In the genomic region with DNA sequence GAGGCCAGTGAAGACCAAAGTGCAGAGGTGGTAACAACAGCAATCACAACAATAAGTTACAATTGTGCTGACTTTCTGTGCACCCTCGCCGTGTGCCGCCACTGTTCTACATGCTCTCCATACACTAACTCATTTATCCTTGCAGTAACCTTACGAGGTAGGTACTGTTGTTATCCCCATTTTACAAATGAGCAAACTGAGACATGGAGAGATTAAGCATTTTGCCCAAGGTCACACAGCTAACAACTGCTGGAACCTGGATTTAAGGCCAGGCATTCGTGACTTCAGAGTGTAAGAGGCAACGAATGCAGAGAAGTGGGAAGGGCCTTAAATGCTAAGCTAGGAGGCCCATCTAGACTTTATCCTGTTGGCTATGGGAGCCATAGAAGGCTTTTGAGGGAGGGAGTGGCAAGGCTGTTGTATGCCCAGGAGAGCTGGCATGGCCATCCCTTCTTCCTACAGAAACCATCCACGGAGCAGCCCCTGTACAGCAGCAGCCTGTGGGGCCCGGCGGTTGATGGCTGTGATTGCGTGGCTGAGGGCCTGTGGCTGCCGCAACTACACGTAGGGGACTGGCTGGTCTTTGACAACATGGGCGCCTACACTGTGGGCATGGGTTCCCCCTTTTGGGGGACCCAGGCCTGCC, we compare ENCODE assay signal across 20 cellular contexts. TPM values are rescaled to one million over a fixed set of nuclear protein-coding genes. Genes with fewer than 3 reads are reported as not detected.
DNase-seq lines count a peak whose midpoint lies in the region; ATAC-seq and TF ChIP-seq lines count a peak whose summit lies in the region.
"Had no signal": no experiment of that assay in that cellular context is flagged by ENCODE, and none has a peak within 500 bp of the region (broad histone marks: within the 10 kb centered on the region; RNA-seq: fewer than 3 reads in every experiment).

No MANE protein-coding gene starts in this region.

- no peak overlapping the region for H3K56ac ChIP-seq in IMR-90 (ENCODE audit: extremely low read depth, insufficient read depth, low read length)

- H3K27ac ChIP-seq in IMR-90 (ENCODE audit: insufficient read depth, low read length) (no peak overlapping the region), mesenchymal stem cell (ENCODE audit: low read length, poor library complexity, severe bottlenecking) (no peak overlapping the region)
- H3K27ac ChIP-seq: BLaER1 had no signal

- H2BK20ac ChIP-seq in IMR-90 (ENCODE audit: low read depth, low read length), result 0 out of 2 replicates have a peak overlapping the region, but pooled peaks have one; percentile 25

- no peaks in the 10 kb centered on the region for H3K27me3 Mint-ChIP-seq in activated CD8-positive, alpha-beta memory T cell treated with anti-CD3 and anti-CD28 coated beads, Interleukin-2, amount 10 ng/mL, durations not matched to agents 7 days and 5 days

- DNase-seq in activated CD8-positive, alpha-beta memory T cell treated with anti-CD3 and anti-CD28 coated beads, Interleukin-2, amount 10 ng/mL, durations not matched to agents 7 days and 5 days, result peak; percentile 22
- DNase-seq in activated CD8-positive, alpha-beta memory T cell treated with anti-CD3 and anti-CD28 coated beads, Interleukin-2, amount 50 U/mL, for 4 hours, result no peak
- DNase-seq in IMR-90, result no peak
- no peak for DNase-seq in mesenchymal stem cell
- peak; percentile 29 for DNase-seq in ureter (ENCODE audit: low spot score)
- DNase-seq: CD4-positive, CD25-positive, alpha-beta regulatory T cell; HCEC 1CT; KG1; MM.1S; NCI-H2029; NCI-H446 treated with DMSO at 0.1 percent for 48 hours; NCI-H526; NCI-H82; NK-92 treated with Interleukin-12 subunit alpha and Interleukin-12 subunit beta, amount 100 ng/mL, for 24 hours; PC-3; SK-N-SH had no signal

- H3K36me3 ChIP-seq in IMR-90 (ENCODE audit: control insufficient read depth, insufficient read depth, low read length) (no peaks in the 10 kb centered on the region), mesenchymal stem cell (ENCODE audit: control insufficient read depth in 1 of 2, insufficient read depth in 2 of 2, low read depth in 1 of 2, low read length in 2 of 2) (peaks cover 0 to 11% of the 10 kb centered on the region in 2 experiments)
- H3K36me3 ChIP-seq: BLaER1 had no signal

- peaks cover 3% of the 10 kb centered on the region; the same call in 1 of the 2 replicates for H3K4me1 ChIP-seq in IMR-90 (ENCODE audit: control insufficient read depth, insufficient read depth, low read length)
- peaks cover 8% of the 10 kb centered on the region for H3K4me1 ChIP-seq in mesenchymal stem cell (ENCODE audit: control insufficient read depth, insufficient read depth, low read depth, low read length)
- H3K4me1 ChIP-seq: BLaER1 had no signal

- no peak for TF ChIP-seq CTCF in IMR-90 (conservative IDR thresholded peaks at IDR 0.05; ENCODE audit: low read depth, low read length)

- dilution Hi-C loops in IMR-90 (cut with HindIII; ENCODE audit: low sequenced_read_pairs, unreplicated experiment), result no loop called here

- H3K9me3 Mint-ChIP-seq in activated CD8-positive, alpha-beta memory T cell treated with anti-CD3 and anti-CD28 coated beads, Interleukin-2, amount 10 ng/mL, durations not matched to agents 7 days and 5 days (ENCODE audit: low read depth), result no peaks in the 10 kb centered on the region
- H3K9me3 Mint-ChIP-seq: CD4-positive, CD25-positive, alpha-beta regulatory T cell; GM23338 had no signal

- H3K9me3 ChIP-seq in IMR-90 (ENCODE audit: control insufficient read depth, insufficient read depth, low read length) (no peaks in the 10 kb centered on the region), mesenchymal stem cell (ENCODE audit: control insufficient read depth, low read length) (no peaks in the 10 kb centered on the region)
- H3K9me3 ChIP-seq: BLaER1, SK-N-SH had no signal

- BruUV-seq in IMR-90 (replicated peaks; lab: Mats Ljungman, UMichigan), result no TSS peak

- H2AK5ac ChIP-seq in IMR-90 (ENCODE audit: low read depth, low read length) (no peak overlapping the region), mesenchymal stem cell (ENCODE audit: low read length, severe bottlenecking) (no peak overlapping the region)

- in situ Hi-C loops in IMR-90 (cut with MboI; ENCODE audit: low sequenced_read_pairs), result no loop called here

- no peak for TF ChIP-seq RAD21 in IMR-90 (IDR thresholded peaks at IDR 0.05; ENCODE audit: low read length)

- H2AFZ ChIP-seq in IMR-90 (replicated peaks; ENCODE audit: low read length, poor library complexity), result no peak overlapping the region
- no peak overlapping the region for H2AFZ ChIP-seq in mesenchymal stem cell (ENCODE audit: low read depth, low read length)
- H2AFZ ChIP-seq: GM23338 had no signal

- POLR2A ChIA-PET in IMR-90 (lab: Charles Lee; ENCODE audit: unreplicated experiment), result no interaction called here

- ATAC-seq in activated CD8-positive, alpha-beta memory T cell treated with anti-CD3 and anti-CD28 coated beads, Interleukin-2, amount 10 ng/mL, durations not matched to agents 7 days and 5 days, result no peak
- ATAC-seq in IMR-90 (ENCODE audit: low read depth) (no peak), GM19395 (IDR thresholded peaks at IDR 0.05; ENCODE audit: unreplicated experiment) (no peak), HG03432 (IDR thresholded peaks at IDR 0.05; ENCODE audit: unreplicated experiment) (no peak)
- ATAC-seq: GM23338, PC-3 had no signal

- no peaks in the 10 kb centered on the region for H3K36me3 Mint-ChIP-seq in activated CD8-positive, alpha-beta memory T cell treated with anti-CD3 and anti-CD28 coated beads, Interleukin-2, amount 10 ng/mL, durations not matched to agents 7 days and 5 days

- H2BK120ac ChIP-seq in IMR-90 (ENCODE audit: low read depth, low read length), result no peak overlapping the region
- no peak overlapping the region for H2BK120ac ChIP-seq in mesenchymal stem cell (ENCODE audit: low read depth, low read length)

- no peak overlapping the region for H3K4me3 ChIP-seq in IMR-90 (ENCODE audit: insufficient read depth, low read depth, low read length)
- no peak overlapping the region for H3K4me3 ChIP-seq in mesenchymal stem cell (ENCODE audit: insufficient read depth in 1 of 2, low read depth in 1 of 2, low read length in 2 of 2)
- H3K4me3 ChIP-seq: BLaER1, GM23338 had no signal

- WGBS in IMR-90 (ENCODE audit: extremely low coverage in 2 of 2, insufficient read length in 1 of 2), 2 experiments, result 85% methylated on average over 7 of the region's 13 CpGs; no CpG with 5 or more reads in 1 of the 2 experiments
- WGBS in mesenchymal stem cell, result 93% methylated on average over 13 of the region's 13 CpGs

- no peak overlapping the region for H3K27ac Mint-ChIP-seq in activated CD8-positive, alpha-beta memory T cell treated with anti-CD3 and anti-CD28 coated beads, Interleukin-2, amount 10 ng/mL, durations not matched to agents 7 days and 5 days
- H3K27ac Mint-ChIP-seq: CD4-positive, CD25-positive, alpha-beta regulatory T cell; GM23338 had no signal

- no peak overlapping the region for H4K5ac ChIP-seq in IMR-90 (ENCODE audit: low read depth, low read length)

- H4K8ac ChIP-seq in IMR-90 (ENCODE audit: low read depth in 2 of 2, low read length in 2 of 2) (0 out of 4 replicates have a peak overlapping the region, but pooled peaks of 1 of the 2 experiments have one; percentile 5), mesenchymal stem cell (ENCODE audit: low read length) (no peak overlapping the region)

- no peak overlapping the region for H3K18ac ChIP-seq in IMR-90 (ENCODE audit: low read depth, low read length)
- no peak overlapping the region for H3K18ac ChIP-seq in mesenchymal stem cell (ENCODE audit: low read depth in 1 of 2, low read length in 2 of 2)

- no peaks in the 10 kb centered on the region; the same call in 1 of the 2 replicates for H3K9me1 ChIP-seq in IMR-90 (ENCODE audit: insufficient read depth, low read length)

- H4K91ac ChIP-seq in IMR-90 (ENCODE audit: insufficient read depth, low read depth, low read length) (no peak overlapping the region), mesenchymal stem cell (ENCODE audit: low read length) (peak overlapping the region; percentile 6)

- no peak overlapping the region for H3K9ac ChIP-seq in IMR-90 (ENCODE audit: low read depth, low read length)
- H3K9ac ChIP-seq in mesenchymal stem cell (ENCODE audit: low read length), result no peak overlapping the region
- H3K9ac ChIP-seq: BLaER1, SK-N-SH had no signal

- intact Hi-C loops in IMR-90 (cut with micrococcal nuclease), result no loop called here

- CTCF ChIA-PET in activated CD8-positive, alpha-beta memory T cell treated with anti-CD3 and anti-CD28 coated beads, Interleukin-2, amount 10 ng/mL, durations not matched to agents 7 days and 5 days (lab: Charles Lee), result interaction anchor here (2.6 to 5.7 kb wide), 2 partner anchors 9 to 179 kb away, joined by 12 to 38 read pairs; no protein-coding TSS in a partner anchor
- CTCF ChIA-PET in IMR-90 (lab: Yijun Ruan, JAX), result no interaction called here

- H3K4me3 Mint-ChIP-seq in activated CD8-positive, alpha-beta memory T cell treated with anti-CD3 and anti-CD28 coated beads, Interleukin-2, amount 10 ng/mL, durations not matched to agents 7 days and 5 days, result no peak overlapping the region
- H3K4me3 Mint-ChIP-seq: CD4-positive, CD25-positive, alpha-beta regulatory T cell; GM23338 had no signal

- H2AK9ac ChIP-seq in IMR-90 (replicated peaks; ENCODE audit: low read depth, low read length, poor library complexity), result no peak overlapping the region

- no peak overlapping the region for H3K14ac ChIP-seq in IMR-90 (replicated peaks; ENCODE audit: low read depth, low read length)
- no peak overlapping the region for H3K14ac ChIP-seq in mesenchymal stem cell (ENCODE audit: low read length in 2 of 2)

- no peak for TF ChIP-seq POLR2A in IMR-90 (IDR thresholded peaks at IDR 0.05; ENCODE audit: low read depth, low read length)

- H3K27me3 ChIP-seq in IMR-90 (ENCODE audit: control insufficient read depth, insufficient read depth, low read length) (no peaks in the 10 kb centered on the region), mesenchymal stem cell (ENCODE audit: control insufficient read depth in 1 of 2, insufficient read depth in 1 of 2, low read length in 2 of 2) (no peaks in the 10 kb centered on the region)
- H3K27me3 ChIP-seq: BLaER1 had no signal

- H2BK5ac ChIP-seq in IMR-90 (ENCODE audit: low read depth, low read length, poor library complexity, severe bottlenecking) (no peak overlapping the region), mesenchymal stem cell (ENCODE audit: low read depth, low read length, poor library complexity, severe bottlenecking) (no peak overlapping the region)

- H2BK12ac ChIP-seq in mesenchymal stem cell (ENCODE audit: low read length in 2 of 2), result peak overlapping the region in 1 of 2 experiments; percentile 18

- H3K4me1 Mint-ChIP-seq in activated CD8-positive, alpha-beta memory T cell treated with anti-CD3 and anti-CD28 coated beads, Interleukin-2, amount 10 ng/mL, durations not matched to agents 7 days and 5 days, result no peaks in the 10 kb centered on the region
- H3K4me1 Mint-ChIP-seq: CD4-positive, CD25-positive, alpha-beta regulatory T cell had no signal

- H3K4me2 ChIP-seq in IMR-90 (ENCODE audit: low read depth, low read length), result no peak overlapping the region
- H3K4me2 ChIP-seq in mesenchymal stem cell (ENCODE audit: low read length, poor library complexity, severe bottlenecking), result no peak overlapping the region
- H3K4me2 ChIP-seq: BLaER1, GM23338, SK-N-SH had no signal

- H2BK15ac ChIP-seq in IMR-90 (ENCODE audit: low read depth, low read length), result no peak overlapping the region
- peak overlapping the region; percentile 34 for H2BK15ac ChIP-seq in mesenchymal stem cell (ENCODE audit: low read depth, poor library complexity, severe bottlenecking)

- H3K79me1 ChIP-seq in IMR-90 (ENCODE audit: low read depth in 1 of 2, low read length in 2 of 2) (no peaks in the 10 kb centered on the region), mesenchymal stem cell (replicated peaks; ENCODE audit: low read length, poor library complexity, severe bottlenecking) (no peaks in the 10 kb centered on the region)

- no peak overlapping the region for H3K23ac ChIP-seq in IMR-90 (ENCODE audit: low read depth, low read length)
- H3K23ac ChIP-seq in mesenchymal stem cell (ENCODE audit: low read length in 2 of 2), result no peak overlapping the region

- no peak overlapping the region for H3K4ac ChIP-seq in IMR-90 (ENCODE audit: low read depth, low read length)
- peak overlapping the region in 1 of 2 experiments; percentile 9 for H3K4ac ChIP-seq in mesenchymal stem cell (ENCODE audit: low read depth in 1 of 2, low read length in 2 of 2)

- no peaks in the 10 kb centered on the region for H4K20me1 ChIP-seq in IMR-90 (ENCODE audit: insufficient read depth, low read length)
- H4K20me1 ChIP-seq: BLaER1 had no signal

RNA-seq across cellular contexts. Expression of a gene that starts 36.6 kb away (rescaled TPM):
- 10 to 100 TPM in 1 of 2 experiments, 1 to 10 TPM in 1; 7.8 to 19.4 TPM for total RNA-seq in activated CD8-positive, alpha-beta memory T cell treated with anti-CD3 and anti-CD28 coated beads, Interleukin-2, amount 10 ng/mL, durations not matched to agents 7 days and 5 days
- total RNA-seq in IMR-90 (2012; rRNA removed) (2.2 and 4.7 TPM in 2 replicates), ureter (4.6 TPM)
- polyA plus RNA-seq in IMR-90 (2012; rRNA removed), result 8.0 and 8.9 TPM in 2 replicates
- 7.5 and 10.8 TPM in 2 replicates for polyA plus RNA-seq in IMR-90 (2012; cell fraction: cytosol; rRNA removed)
- polyA plus RNA-seq in IMR-90 (2012; cell fraction: nucleus; rRNA removed; ENCODE audit: low replicate concordance), result 26.2 and 26.3 TPM in 2 replicates
- 4.2 TPM for polyA plus RNA-seq in mesenchymal stem cell (2013, experiment 1 of 2)
- polyA plus RNA-seq in mesenchymal stem cell (2013, experiment 2 of 2), result 3.2 TPM

Comparison
In these comparisons a context has a peak if more than half of its experiments do, and no peak if none do; other contexts are left out.
1. DNase-seq: peak in activated CD8-positive, alpha-beta memory T cell treated with anti-CD3 and anti-CD28 coated beads, Interleukin-2, amount 10 ng/mL, durations not matched to agents 7 days and 5 days (single experiment) and ureter (single experiment); none in activated CD8-positive, alpha-beta memory T cell treated with anti-CD3 and anti-CD28 coated beads, Interleukin-2, amount 50 U/mL, for 4 hours (single experiment), IMR-90 (single experiment) and mesenchymal stem cell (single experiment).